Comparison of ENCODE assay signal across 25 cellular contexts in the genomic region with DNA sequence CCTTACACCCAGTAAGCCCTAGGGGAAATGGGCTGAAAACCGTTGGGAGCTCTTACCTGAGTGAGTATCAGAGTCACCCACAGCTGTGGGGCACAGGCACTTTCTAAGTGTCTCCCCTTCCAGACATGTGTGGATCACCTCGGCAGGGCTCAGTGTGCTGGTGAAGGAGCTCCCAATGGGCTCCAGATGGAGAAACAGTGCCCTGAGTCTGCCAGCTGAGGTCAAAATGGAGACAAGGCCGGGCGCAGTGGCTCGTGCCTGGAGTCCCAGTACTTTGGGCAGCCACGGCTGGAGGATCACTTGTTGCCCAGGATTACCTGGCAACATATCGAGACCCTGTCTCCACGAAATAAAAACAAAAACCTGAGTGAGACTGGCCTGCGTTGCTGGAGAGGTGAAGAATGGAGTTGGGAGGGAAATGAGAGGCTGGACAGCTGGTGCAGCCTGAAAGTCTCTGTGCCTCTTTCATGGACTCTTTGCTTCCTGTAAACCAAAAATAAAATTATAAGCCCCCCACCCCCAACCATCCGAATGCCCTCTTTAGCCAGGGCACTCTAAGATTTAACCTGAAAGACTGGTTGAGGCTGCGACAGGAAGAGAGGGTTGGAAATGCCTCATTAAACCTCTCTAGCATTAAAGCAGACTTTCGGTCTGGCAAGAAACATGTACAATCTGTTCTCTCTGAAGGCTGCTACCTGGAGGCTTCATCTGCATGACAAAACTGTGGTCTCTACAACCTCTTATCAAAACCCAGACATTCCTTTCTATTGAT.
"Had no signal": no experiment of that assay in that cellular context is flagged by ENCODE, and none has a peak within 500 bp of the region (broad histone marks: within the 10 kb centered on the region; RNA-seq: fewer than 3 reads in every experiment).

No MANE protein-coding gene starts in this region.

- H3K4me3 ChIP-seq: body of pancreas, cardiac muscle cell, left ventricle myocardium inferior, right lobe of liver, stomach, suprapubic skin, transverse colon, vagina had no signal

- H3K4me3 Mint-ChIP-seq: activated naive CD4-positive, alpha-beta T cell treated with anti-CD3 and anti-CD28 coated beads, Interleukin-2, amount 50 U/mL, for 24 hours; immature natural killer cell; mesothelial cell of epicardium; naive thymus-derived CD8-positive, alpha-beta T cell; stimulated activated memory B cell treated with anti-CD40 and anti-IgM and Interleukin-4, amounts not matched to agents 10 μg/mL and 1 μg/mL and 100 μg/mL, for 72 hours had no signal

- H3K4me1 Mint-ChIP-seq: activated naive CD4-positive, alpha-beta T cell treated with anti-CD3 and anti-CD28 coated beads, Interleukin-2, amount 50 U/mL, for 24 hours; immature natural killer cell; naive thymus-derived CD8-positive, alpha-beta T cell; stimulated activated memory B cell treated with anti-CD40 and anti-IgM and Interleukin-4, amounts not matched to agents 10 μg/mL and 1 μg/mL and 100 μg/mL, for 72 hours had no signal

- H3K4me1 ChIP-seq: body of pancreas, left ventricle myocardium inferior, parathyroid adenoma, right lobe of liver, stomach, suprapubic skin, transverse colon, vagina had no signal

- ATAC-seq: body of pancreas; naive thymus-derived CD8-positive, alpha-beta T cell; right lobe of liver; stimulated activated memory B cell treated with anti-CD40 and anti-IgM and Interleukin-4, amounts not matched to agents 10 μg/mL and 1 μg/mL and 100 μg/mL, for 72 hours had no signal

- DNase-seq: activated gamma-delta T cell treated with Interleukin-2 at 50 U/mL for 16 hours; activated T-cell treated with anti-CD3 and anti-CD28 coated beads, Interleukin-2, amount 50 U/mL, for 1 hour; anterior cingulate cortex; body of pancreas; cortex of kidney; effector CD4-positive, alpha-beta T cell; erythroblast; foreskin melanocyte; immature natural killer cell; kidney glomerular epithelial cell; left ventricle myocardium inferior; naive thymus-derived CD8-positive, alpha-beta T cell; right lobe of liver; small intestine; stimulated activated CD4-positive, alpha-beta T cell treated with anti-CD3 and anti-CD28 coated beads, Interleukin-2, amount 100 ng/mL, for 24 hours; stomach; transverse colon had no signal

- H3K36me3 ChIP-seq: cardiac muscle cell, left ventricle myocardium inferior, neutrophil, right lobe of liver, stomach, suprapubic skin, transverse colon, vagina had no signal

- H3K9me3 Mint-ChIP-seq: activated naive CD4-positive, alpha-beta T cell treated with anti-CD3 and anti-CD28 coated beads, Interleukin-2, amount 50 U/mL, for 24 hours; immature natural killer cell; stimulated activated memory B cell treated with anti-CD40 and anti-IgM and Interleukin-4, amounts not matched to agents 10 μg/mL and 1 μg/mL and 100 μg/mL, for 72 hours had no signal

- H3K36me3 Mint-ChIP-seq: activated naive CD4-positive, alpha-beta T cell treated with anti-CD3 and anti-CD28 coated beads, Interleukin-2, amount 50 U/mL, for 24 hours; immature natural killer cell; mesothelial cell of epicardium; naive thymus-derived CD8-positive, alpha-beta T cell; stimulated activated memory B cell treated with anti-CD40 and anti-IgM and Interleukin-4, amounts not matched to agents 10 μg/mL and 1 μg/mL and 100 μg/mL, for 72 hours had no signal

- H3K9me3 ChIP-seq: body of pancreas, left ventricle myocardium inferior, neutrophil, right lobe of liver, stomach, suprapubic skin, transverse colon, vagina had no signal

- H3K27ac ChIP-seq: body of pancreas, cardiac muscle cell, left ventricle myocardium inferior, neutrophil, parathyroid adenoma, right lobe of liver, stomach, suprapubic skin, transverse colon, vagina had no signal

- H3K27me3 ChIP-seq: body of pancreas, cardiac muscle cell, neutrophil, right lobe of liver, stomach, suprapubic skin, transverse colon, vagina had no signal

- H3K27ac Mint-ChIP-seq: activated naive CD4-positive, alpha-beta T cell treated with anti-CD3 and anti-CD28 coated beads, Interleukin-2, amount 50 U/mL, for 24 hours; immature natural killer cell; mesothelial cell of epicardium; naive thymus-derived CD8-positive, alpha-beta T cell; stimulated activated memory B cell treated with anti-CD40 and anti-IgM and Interleukin-4, amounts not matched to agents 10 μg/mL and 1 μg/mL and 100 μg/mL, for 72 hours had no signal
